Comparison of ENCODE assay signal across 18 cellular contexts in the genomic region with DNA sequence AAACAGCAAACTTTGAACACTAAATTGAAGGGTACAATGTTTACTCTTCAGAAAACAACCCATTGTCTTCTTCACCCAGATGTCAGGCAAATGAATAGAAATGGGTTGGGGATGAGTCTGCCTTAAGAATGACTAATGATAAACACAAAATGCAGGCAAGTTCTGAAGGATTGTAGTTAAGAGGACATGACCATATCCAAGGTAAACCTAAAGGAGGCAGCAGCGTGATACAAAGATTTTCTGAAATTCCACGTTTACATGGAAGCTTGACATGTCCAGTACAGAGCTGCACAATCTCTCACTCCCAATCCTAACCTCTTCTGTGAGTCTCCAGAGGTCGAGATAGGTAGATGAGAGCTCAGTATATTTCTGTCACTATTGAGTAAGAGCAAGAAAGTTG.
"Had no signal": no experiment of that assay in that cellular context is flagged by ENCODE, and none has a peak within 500 bp of the region (broad histone marks: within the 10 kb centered on the region; RNA-seq: fewer than 3 reads in every experiment).

No MANE protein-coding gene starts in this region.

- H3K27ac Mint-ChIP-seq: activated naive CD4-positive, alpha-beta T cell treated with anti-CD3 and anti-CD28 coated beads, Interleukin-2, amount 50 U/mL, for 24 hours; naive thymus-derived CD4-positive, alpha-beta T cell; T-helper 2 cell treated with Interferon-gamma antibody and Interleukin-4, amounts not matched to agents 5 μg/mL and 100 μg/mL, for 36 hours had no signal

- DNase-seq: activated CD4-positive, alpha-beta T cell treated with anti-CD3 and anti-CD28 coated beads, Interleukin-2, amount 50 U/mL, for 1 hour; activated CD4-positive, CD25-positive, alpha-beta regulatory T cell treated with anti-CD3 and anti-CD28 coated beads, Interleukin-2, amount 50 U/mL, for 72 hours; activated gamma-delta T cell treated with Interleukin-2 at 50 U/mL for 16 hours; activated T-cell treated with anti-CD3 and anti-CD28 coated beads, Interleukin-2, amount 50 U/mL, for 1 hour; anterior cingulate cortex; body of pancreas; lower lobe of right lung; naive thymus-derived CD4-positive, alpha-beta T cell; occipital lobe; sigmoid colon; stimulated activated CD4-positive, alpha-beta T cell treated with anti-CD3 and anti-CD28 coated beads, Interleukin-15, amount 100 ng/mL, for 24 hours; stimulated activated CD4-positive, alpha-beta T cell treated with anti-CD3 and anti-CD28 coated beads, Interleukin-4, amount 100 ng/mL, for 24 hours; stimulated activated naive CD4-positive, alpha-beta T cell treated with Interleukin-2 at 50 U/mL for 16 hours; WERI-Rb-1 had no signal

- H3K9me3 Mint-ChIP-seq: neural crest cell had no signal

- ATAC-seq: body of pancreas; left lobe of liver; lower lobe of right lung; naive thymus-derived CD4-positive, alpha-beta T cell had no signal

- H3K36me3 Mint-ChIP-seq: activated naive CD4-positive, alpha-beta T cell treated with anti-CD3 and anti-CD28 coated beads, Interleukin-2, amount 50 U/mL, for 24 hours; naive thymus-derived CD4-positive, alpha-beta T cell had no signal

- H3K4me1 Mint-ChIP-seq: activated naive CD4-positive, alpha-beta T cell treated with anti-CD3 and anti-CD28 coated beads, Interleukin-2, amount 50 U/mL, for 24 hours; naive thymus-derived CD4-positive, alpha-beta T cell; neural crest cell had no signal

- H3K27me3 Mint-ChIP-seq: activated naive CD4-positive, alpha-beta T cell treated with anti-CD3 and anti-CD28 coated beads, Interleukin-2, amount 50 U/mL, for 24 hours; naive thymus-derived CD4-positive, alpha-beta T cell had no signal

- H3K4me3 Mint-ChIP-seq: activated naive CD4-positive, alpha-beta T cell treated with anti-CD3 and anti-CD28 coated beads, Interleukin-2, amount 50 U/mL, for 24 hours; naive thymus-derived CD4-positive, alpha-beta T cell; neural crest cell; T-helper 2 cell treated with Interferon-gamma antibody and Interleukin-4, amounts not matched to agents 5 μg/mL and 100 μg/mL, for 36 hours had no signal
